9 cellular contexts compared by ENCODE assay signal in genomic region chr9:129038109-129038852, GRCh38. TPM values are rescaled to one million over a fixed set of nuclear protein-coding genes. Genes with fewer than 3 reads are reported as not detected.
DNase-seq lines count a peak whose midpoint lies in the region; ATAC-seq and TF ChIP-seq lines count a peak whose summit lies in the region.
"Had no signal": no experiment of that assay in that cellular context is flagged by ENCODE, and none has a peak within 500 bp of the region (broad histone marks: within the 10 kb centered on the region; RNA-seq: fewer than 3 reads in every experiment).

No MANE protein-coding gene starts in this region.

- no peaks in the 10 kb centered on the region for H3F3A ChIP-seq in Loucy (ENCODE audit: low read depth)

- H3K9me2 ChIP-seq in Loucy (replicated peaks; ENCODE audit: low read depth, low read length) = no peaks in the 10 kb centered on the region

- no peaks in the 10 kb centered on the region for H3K27me3 Mint-ChIP-seq in naive thymus-derived CD4-positive, alpha-beta T cell

- H3K4me1 ChIP-seq in ACC112 (ENCODE audit: control insufficient read depth, insufficient read depth, low read length, unreplicated experiment) (peaks cover 13% of the 10 kb centered on the region), Loucy (ENCODE audit: insufficient read depth, low read length, poor library complexity, severe bottlenecking) (peaks cover 6% of the 10 kb centered on the region), duodenal mucosa (ENCODE audit: control insufficient read depth in 1 of 2, insufficient read depth in 2 of 2, low read length in 2 of 2) (peaks cover 19 to 23% of the 10 kb centered on the region in 2 donors), HAP-1 (peaks cover 7% of the 10 kb centered on the region)
- H3K4me1 ChIP-seq in naive thymus-derived CD4-positive, alpha-beta T cell (ENCODE audit: control insufficient read depth in 2 of 2, insufficient read depth in 2 of 2, low read length in 2 of 2) = peaks cover 13 to 17% of the 10 kb centered on the region in 2 donors

- intact Hi-C loops in naive thymus-derived CD4-positive, alpha-beta T cell (cut with micrococcal nuclease) = loop anchor here (5.0 kb wide), 4 partner anchors 136 to 581 kb away; partner anchors contain the start of genes IER5L (in 1 of the 2), ODF2 (in 1 of the 2) and ZER1 (in 1 of the 2)

- DNase-seq in naive thymus-derived CD4-positive, alpha-beta T cell = no peak
- DNase-seq in NOMO-1 (lab: John Stamatoyannopoulos, UW; ENCODE audit: unreplicated experiment in 2 of 2) = no peak
- no peak for DNase-seq in HAP-1 (ENCODE audit: low spot score in 2 of 2)
- no peak for DNase-seq in HuH-7 (ENCODE audit: low spot score)
- DNase-seq in superior temporal gyrus (ENCODE audit: extremely low spot score) = no peak
- DNase-seq: DMS79 had no signal

- peaks cover 0 to 1% (median 0%) of the 10 kb centered on the region in 11 donors for H3K9me3 Mint-ChIP-seq in naive thymus-derived CD4-positive, alpha-beta T cell

- no peak overlapping the region for H3K27ac ChIP-seq in ACC112 (ENCODE audit: low read depth, low read length)
- H3K27ac ChIP-seq in duodenal mucosa (ENCODE audit: low read depth, low read length) = no peak overlapping the region
- no peak overlapping the region for H3K27ac ChIP-seq in naive thymus-derived CD4-positive, alpha-beta T cell (ENCODE audit: low read depth, low read length)

- CTCF ChIA-PET in naive thymus-derived CD4-positive, alpha-beta T cell (lab: Charles Lee) = no interaction called here

- H3K4me2 ChIP-seq in Loucy (ENCODE audit: low read depth, low read length, poor library complexity, severe bottlenecking) = peak overlapping the region; percentile 86

- peaks cover 25 to 45% (median 37%) of the 10 kb centered on the region in 7 donors for H3K4me1 Mint-ChIP-seq in naive thymus-derived CD4-positive, alpha-beta T cell

- H3K27me3 ChIP-seq in ACC112 (ENCODE audit: insufficient read depth, low read length) = no peaks in the 10 kb centered on the region
- H3K27me3 ChIP-seq in Loucy (ENCODE audit: insufficient read depth, low read length, poor library complexity, severe bottlenecking) = no peaks in the 10 kb centered on the region
- no peaks in the 10 kb centered on the region for H3K27me3 ChIP-seq in duodenal mucosa (ENCODE audit: control insufficient read depth in 1 of 2, insufficient read depth in 2 of 2, low read length in 2 of 2)
- H3K27me3 ChIP-seq in naive thymus-derived CD4-positive, alpha-beta T cell (ENCODE audit: control insufficient read depth in 2 of 2, insufficient read depth in 2 of 2, low read length in 2 of 2) = no peaks in the 10 kb centered on the region
- H3K27me3 ChIP-seq in HAP-1 (ENCODE audit: low read depth) = no peaks in the 10 kb centered on the region

- peaks cover 30% of the 10 kb centered on the region for H3K79me2 ChIP-seq in ACC112 (ENCODE audit: control insufficient read depth, insufficient read depth, low read length, unreplicated experiment)
- peaks cover 28% of the 10 kb centered on the region for H3K79me2 ChIP-seq in Loucy (ENCODE audit: insufficient read depth, low read length)

- H3K4me3 ChIP-seq in ACC112 (ENCODE audit: low read depth, low read length) (peak overlapping the region; percentile 90), Loucy (ENCODE audit: low read length, poor library complexity, severe bottlenecking) (peak overlapping the region; percentile 78), duodenal mucosa (ENCODE audit: low read depth in 1 of 2, low read length in 2 of 2) (peak overlapping the region; percentile 91 to 95), HAP-1 (no peak overlapping the region; the same call in 1 of the 2 replicates)
- H3K4me3 ChIP-seq in naive thymus-derived CD4-positive, alpha-beta T cell (ENCODE audit: low read length) = no peak overlapping the region

- H3K9ac ChIP-seq in Loucy (ENCODE audit: low read depth, low read length, poor library complexity, severe bottlenecking) = peak overlapping the region; percentile 70
- peak overlapping the region; percentile 80 to 88 for H3K9ac ChIP-seq in duodenal mucosa (ENCODE audit: low read depth in 1 of 2, low read length in 2 of 2)

- H3K36me3 ChIP-seq in ACC112 (ENCODE audit: insufficient read depth, low read length) = peaks cover 12% of the 10 kb centered on the region; the same call in 1 of the 2 replicates
- no peaks in the 10 kb centered on the region for H3K36me3 ChIP-seq in Loucy (ENCODE audit: insufficient read depth, low read length)
- peaks cover 12 to 23% of the 10 kb centered on the region in 2 donors for H3K36me3 ChIP-seq in duodenal mucosa (ENCODE audit: control insufficient read depth in 1 of 2, insufficient read depth in 2 of 2, low read length in 2 of 2)
- peaks cover 0 to 31% (median 6%) of the 10 kb centered on the region in 3 experiments for H3K36me3 ChIP-seq in naive thymus-derived CD4-positive, alpha-beta T cell (ENCODE audit: control insufficient read depth in 2 of 3, insufficient read depth in 3 of 3, low read length in 3 of 3)
- H3K36me3 ChIP-seq in HAP-1 (replicated peaks) = peaks cover 8% of the 10 kb centered on the region; the same call in 1 of the 2 replicates

- H3K4me3 Mint-ChIP-seq in naive thymus-derived CD4-positive, alpha-beta T cell = peak overlapping the region; percentile 90 to 99 (median 94)

- H3K9me3 ChIP-seq in Loucy (ENCODE audit: insufficient read depth, low read depth, low read length) (no peaks in the 10 kb centered on the region), duodenal mucosa (ENCODE audit: control insufficient read depth in 1 of 2, low read length in 2 of 2) (no peaks in the 10 kb centered on the region), HAP-1 (no peaks in the 10 kb centered on the region)
- no peaks in the 10 kb centered on the region for H3K9me3 ChIP-seq in naive thymus-derived CD4-positive, alpha-beta T cell (ENCODE audit: control insufficient read depth in 2 of 3, low read length in 3 of 3)

- H2AFZ ChIP-seq in ACC112 (ENCODE audit: low read length, unreplicated experiment) (no peak overlapping the region), Loucy (ENCODE audit: low read length) (no peak overlapping the region)

- TF ChIP-seq CTCF in Loucy (conservative IDR thresholded peaks at IDR 0.05; ENCODE audit: low read length) = no peak

- POLR2A ChIA-PET in naive thymus-derived CD4-positive, alpha-beta T cell (lab: Charles Lee) = interaction anchor here (0.6 to 2.3 kb wide), 4 partner anchors 9 to 44 kb away, joined by 3 to 10 read pairs (median 3); partner anchors contain the start of gene SH3GLB2

- in situ Hi-C loops in HAP-1 (cut with MboI; ENCODE audit: low sequenced_read_pairs) = no loop called here

- peaks cover 7 to 17% (median 8%) of the 10 kb centered on the region in 5 donors for H3K36me3 Mint-ChIP-seq in naive thymus-derived CD4-positive, alpha-beta T cell

- no peak for ATAC-seq in naive thymus-derived CD4-positive, alpha-beta T cell

- H4K20me1 ChIP-seq in Loucy (ENCODE audit: insufficient read depth, low read length, poor library complexity, severe bottlenecking) = no peaks in the 10 kb centered on the region

- H3K27ac Mint-ChIP-seq in naive thymus-derived CD4-positive, alpha-beta T cell = peak overlapping the region in 3 of 9 donors; percentile 21 to 57 (median 36)

RNA-seq across cellular contexts. Expression of gene MIGA2, which starts 1.9 kb away (rescaled TPM):
- 10 to 100 TPM; 50.0 to 73.4 (median 60.7) TPM for total RNA-seq in naive thymus-derived CD4-positive, alpha-beta T cell
- 10 to 100 TPM in 1 of 2 donors, 1 to 10 TPM in 1; 7.1 to 15.2 TPM for polyA plus RNA-seq in naive thymus-derived CD4-positive, alpha-beta T cell

RNA-seq across cellular contexts. Expression of gene SH3GLB2, which starts 10.2 kb away (rescaled TPM):
- 100 to 1,000 TPM in 2 of 5 experiments, 10 to 100 TPM in 3; 76.3 to 106 (median 86.2) TPM for total RNA-seq in naive thymus-derived CD4-positive, alpha-beta T cell
- 10 to 100 TPM; 22.5 to 31.7 TPM for polyA plus RNA-seq in naive thymus-derived CD4-positive, alpha-beta T cell

RNA-seq across cellular contexts. Expression of gene DOLPP1, which starts 42.6 kb away (rescaled TPM):
- total RNA-seq in naive thymus-derived CD4-positive, alpha-beta T cell = 10 to 100 TPM in 3 of 5 experiments, 1 to 10 TPM in 2; 5.7 to 17.1 (median 11.9) TPM
- 10 to 100 TPM; 10.5 to 12.3 TPM for polyA plus RNA-seq in naive thymus-derived CD4-positive, alpha-beta T cell

Comparison
In these comparisons a context has a peak if more than half of its experiments do, and no peak if none do; other contexts are left out.
1. H3K4me3 ChIP-seq: peak in ACC112 (single experiment), Loucy (single experiment) and duodenal mucosa (2 of 2); none in naive thymus-derived CD4-positive, alpha-beta T cell (single experiment) and HAP-1 (single experiment).